Comparison of ENCODE assay signal across 8 cellular contexts in genomic region chr2:212537311-212538155, GRCh38. TPM values are rescaled to one million over a fixed set of nuclear protein-coding genes. Genes with fewer than 3 reads are reported as not detected.
DNase-seq lines count a peak whose midpoint lies in the region; ATAC-seq and TF ChIP-seq lines count a peak whose summit lies in the region.

No MANE protein-coding gene starts in this region.

- H3K36me3 ChIP-seq in BE2C (no peaks in the 10 kb centered on the region), H7 (replicated peaks; ENCODE audit: control insufficient read depth, insufficient read depth, low read length) (no peaks in the 10 kb centered on the region)

- TF ChIP-seq CTCF in BE2C (IDR thresholded peaks at IDR 0.05; ENCODE audit: low read depth, low read length), result no peak

- peak; percentile 70 for DNase-seq in BE2C
- peak; percentile 61 for DNase-seq in H7
- no peak for DNase-seq in activated T-cell treated with anti-CD3 and anti-CD28 coated beads, Interleukin-2, amount 50 U/mL, for 72 hours
- peak; percentile 37 for DNase-seq in left cardiac atrium
- peak; percentile 21 for DNase-seq in pons (ENCODE audit: low spot score)
- DNase-seq in GM19240 (ENCODE audit: insufficient read length, low spot score), result no peak

- peaks cover 54% of the 10 kb centered on the region for H3K27me3 Mint-ChIP-seq in activated T-cell treated with anti-CD3 and anti-CD28 coated beads, Interleukin-2, amount 50 U/mL, for 72 hours (ENCODE audit: low read depth)

- no peak overlapping the region for H3K27ac Mint-ChIP-seq in activated T-cell treated with anti-CD3 and anti-CD28 coated beads, Interleukin-2, amount 50 U/mL, for 72 hours

- peak; percentile 15 to 39 for ATAC-seq in activated T-cell treated with anti-CD3 and anti-CD28 coated beads, Interleukin-2, amount 50 U/mL, for 72 hours (replicated peaks in 1 of 2)
- ATAC-seq in left cardiac atrium (peak; percentile 42 to 60), GM19397 (IDR thresholded peaks at IDR 0.05; ENCODE audit: unreplicated experiment) (no peak), HG02973 (IDR thresholded peaks at IDR 0.05; ENCODE audit: unreplicated experiment) (no peak)

- peaks cover 8% of the 10 kb centered on the region for H3K4me1 Mint-ChIP-seq in activated T-cell treated with anti-CD3 and anti-CD28 coated beads, Interleukin-2, amount 50 U/mL, for 72 hours (ENCODE audit: low read depth)

- peaks cover 6% of the 10 kb centered on the region for H3K4me1 ChIP-seq in BE2C

- H3K9me3 Mint-ChIP-seq in activated T-cell treated with anti-CD3 and anti-CD28 coated beads, Interleukin-2, amount 50 U/mL, for 72 hours, result no peaks in the 10 kb centered on the region

- no peaks in the 10 kb centered on the region for H3K9me3 ChIP-seq in BE2C

- H3K27me3 ChIP-seq in BE2C (peaks cover 23% of the 10 kb centered on the region), H7 (ENCODE audit: control insufficient read depth, insufficient read depth, low read length) (peaks cover 51% of the 10 kb centered on the region)

- peak overlapping the region; percentile 86 for H3K4me3 ChIP-seq in BE2C (ENCODE audit: low read depth, low read length)
- peak overlapping the region; percentile 65 for H3K4me3 ChIP-seq in H7 (ENCODE audit: insufficient read depth, low read depth, low read length)

- intact Hi-C loops in left cardiac atrium (cut with DNase I), result loop anchor here in 1 of 2 donors (5.0 kb wide), 1 partner anchor 390 kb away; no protein-coding TSS in a partner anchor

- peak overlapping the region; percentile 68 to 70 for H3K4me3 Mint-ChIP-seq in activated T-cell treated with anti-CD3 and anti-CD28 coated beads, Interleukin-2, amount 50 U/mL, for 72 hours

- H3K36me3 Mint-ChIP-seq in activated T-cell treated with anti-CD3 and anti-CD28 coated beads, Interleukin-2, amount 50 U/mL, for 72 hours (ENCODE audit: insufficient read depth in 2 of 2), result peaks cover 0 to 4% of the 10 kb centered on the region in 2 donors

RNA-seq across cellular contexts. Expression of gene ERBB4, which starts 1.1 kb away (rescaled TPM):
- 0.71 TPM for polyA plus RNA-seq in BE2C (2012; ENCODE audit: insufficient read depth, insufficient read length, low read depth)
- total RNA-seq in H7 (2014; rRNA removed; shearing (Covaris generic)), result 0.78 and 5.7 TPM in 2 replicates
- total RNA-seq in activated T-cell treated with anti-CD3 and anti-CD28 coated beads, Interleukin-2, amount 50 U/mL, for 72 hours, result not detected
- total RNA-seq in left cardiac atrium, result 10 to 100 TPM; 17.9 to 20.6 TPM

Comparison
In these comparisons a context has a peak if more than half of its experiments do, and no peak if none do; other contexts are left out.
1. DNase-seq: peak in BE2C (single experiment), H7 (single experiment), left cardiac atrium (single experiment) and pons (single experiment); none in activated T-cell treated with anti-CD3 and anti-CD28 coated beads, Interleukin-2, amount 50 U/mL, for 72 hours (0 of 2) and GM19240 (single experiment).
2. ATAC-seq: peak in activated T-cell treated with anti-CD3 and anti-CD28 coated beads, Interleukin-2, amount 50 U/mL, for 72 hours (2 of 2) and left cardiac atrium (2 of 2); none in GM19397 (single experiment) and HG02973 (single experiment).